In genomic region chr14:57089901-57090300, GRCh38 we compare ENCODE assay signal across 29 cellular contexts.
DNase-seq lines count a peak whose midpoint lies in the region; ATAC-seq lines count a peak whose summit lies in the region.
"Had no signal": no experiment of that assay in that cellular context is flagged by ENCODE, and none has a peak within 500 bp of the region (broad histone marks: within the 10 kb centered on the region; RNA-seq: fewer than 3 reads in every experiment).

No MANE protein-coding gene starts in this region.

- no peak overlapping the region for H3K27ac Mint-ChIP-seq in natural killer cell treated with Interleukin-12 subunit alpha and Interleukin-12 subunit beta and Interleukin-15 and Interleukin-18, amount 100 ng/mL, for 72 hours
- H3K27ac Mint-ChIP-seq: activated CD4-positive, alpha-beta T cell treated with anti-CD3 and anti-CD28 coated beads, Interleukin-2, amount 10 ng/mL, durations not matched to agents 7 days and 5 days; activated CD8-positive, alpha-beta memory T cell treated with anti-CD3 and anti-CD28 coated beads, Interleukin-2, amount 10 ng/mL, durations not matched to agents 7 days and 5 days; CD4-positive, alpha-beta T cell; endodermal cell; immature natural killer cell; naive B cell; stimulated activated effector memory CD8-positive, alpha-beta T cell treated with anti-CD3 and anti-CD28 coated beads, Interleukin-12 subunit alpha, Interleukin-12 subunit beta, amount 100 ng/mL, for 72 hours had no signal

- H3K27me3 ChIP-seq in aorta (ENCODE audit: control insufficient read depth in 1 of 2, insufficient read depth in 2 of 2, low read length in 1 of 2), result no peaks in the 10 kb centered on the region
- H3K27me3 ChIP-seq: gastroesophageal sphincter, upper lobe of right lung had no signal

- peaks cover 0 to 2% of the 10 kb centered on the region in 2 donors for H3K27me3 Mint-ChIP-seq in natural killer cell treated with Interleukin-12 subunit alpha and Interleukin-12 subunit beta and Interleukin-15 and Interleukin-18, amount 100 ng/mL, for 72 hours
- H3K27me3 Mint-ChIP-seq: activated CD8-positive, alpha-beta memory T cell treated with anti-CD3 and anti-CD28 coated beads, Interleukin-2, amount 10 ng/mL, durations not matched to agents 7 days and 5 days; CD4-positive, alpha-beta T cell had no signal

- H3K9me3 Mint-ChIP-seq in natural killer cell treated with Interleukin-12 subunit alpha and Interleukin-12 subunit beta and Interleukin-15 and Interleukin-18, amount 100 ng/mL, for 72 hours, result peaks cover under 1% of the 10 kb centered on the region
- H3K9me3 Mint-ChIP-seq: activated CD4-positive, alpha-beta T cell treated with anti-CD3 and anti-CD28 coated beads, Interleukin-2, amount 10 ng/mL, durations not matched to agents 7 days and 5 days; stimulated activated effector memory CD8-positive, alpha-beta T cell treated with anti-CD3 and anti-CD28 coated beads, Interleukin-12 subunit alpha, Interleukin-12 subunit beta, amount 100 ng/mL, for 72 hours had no signal

- no peaks in the 10 kb centered on the region for H3K36me3 Mint-ChIP-seq in natural killer cell treated with Interleukin-12 subunit alpha and Interleukin-12 subunit beta and Interleukin-15 and Interleukin-18, amount 100 ng/mL, for 72 hours
- H3K36me3 Mint-ChIP-seq: activated CD8-positive, alpha-beta memory T cell treated with anti-CD3 and anti-CD28 coated beads, Interleukin-2, amount 10 ng/mL, durations not matched to agents 7 days and 5 days; immature natural killer cell; naive B cell; stimulated activated effector memory CD8-positive, alpha-beta T cell treated with anti-CD3 and anti-CD28 coated beads, Interleukin-12 subunit alpha, Interleukin-12 subunit beta, amount 100 ng/mL, for 72 hours had no signal

- peak; percentile 30 for DNase-seq in NCI-H1092 treated with DMSO at 0.1 percent for 48 hours (lab: John Stamatoyannopoulos, UW)
- DNase-seq in NCI-H1092 (lab: John Stamatoyannopoulos, UW), result no peak
- peak; percentile 97 for DNase-seq in NCI-H1436 treated with DMSO at 0.1 percent for 48 hours (lab: John Stamatoyannopoulos, UW)
- peak; percentile 100 for DNase-seq in NCI-H69 (lab: John Stamatoyannopoulos, UW)
- DNase-seq in GDM1 (lab: John Stamatoyannopoulos, UW), result no peak
- DNase-seq in aorta, result no peak
- DNase-seq in natural killer cell treated with Interleukin-12 subunit alpha and Interleukin-12 subunit beta and Interleukin-15 and Interleukin-18, amount 100 ng/mL, for 72 hours (ENCODE audit: low spot score), result no peak
- DNase-seq: 8988T; activated CD4-positive, alpha-beta T cell treated with anti-CD3 and anti-CD28 coated beads, Interleukin-2, amount 10 ng/mL, durations not matched to agents 7 days and 5 days; activated CD8-positive, alpha-beta memory T cell treated with anti-CD3 and anti-CD28 coated beads, Interleukin-2, amount 10 ng/mL, durations not matched to agents 7 days and 5 days; activated naive CD4-positive, alpha-beta T cell treated with anti-CD3 and anti-CD28 coated beads, Interleukin-2, amount 50 U/mL, for 16 hours; amygdala; CD4-positive, alpha-beta T cell; cortex of kidney; DND-41; endodermal cell; hippocampal formation; immature natural killer cell; left lung; naive B cell; NCI-H1048; NCI-H524 treated with DMSO at 0.1 percent for 48 hours; occipital lobe; substantia nigra; upper lobe of right lung had no signal

- H3K4me1 ChIP-seq in aorta (ENCODE audit: control insufficient read depth in 1 of 2, insufficient read depth in 2 of 2, low read length in 2 of 2), result no peaks in the 10 kb centered on the region
- H3K4me1 ChIP-seq: gastroesophageal sphincter, left lung, upper lobe of right lung had no signal

- intact Hi-C loops in aorta (cut with DNase I), result no loop called here

- no peak overlapping the region for H3K4me3 Mint-ChIP-seq in natural killer cell treated with Interleukin-12 subunit alpha and Interleukin-12 subunit beta and Interleukin-15 and Interleukin-18, amount 100 ng/mL, for 72 hours
- H3K4me3 Mint-ChIP-seq: activated CD4-positive, alpha-beta T cell treated with anti-CD3 and anti-CD28 coated beads, Interleukin-2, amount 10 ng/mL, durations not matched to agents 7 days and 5 days; activated CD8-positive, alpha-beta memory T cell treated with anti-CD3 and anti-CD28 coated beads, Interleukin-2, amount 10 ng/mL, durations not matched to agents 7 days and 5 days; CD4-positive, alpha-beta T cell; endodermal cell; immature natural killer cell; naive B cell; stimulated activated effector memory CD8-positive, alpha-beta T cell treated with anti-CD3 and anti-CD28 coated beads, Interleukin-12 subunit alpha, Interleukin-12 subunit beta, amount 100 ng/mL, for 72 hours had no signal

- ATAC-seq in esophagus mucosa (peak; percentile 91), aorta (ENCODE audit: low FRiP score) (no peak)
- ATAC-seq in natural killer cell treated with Interleukin-12 subunit alpha and Interleukin-12 subunit beta and Interleukin-15 and Interleukin-18, amount 100 ng/mL, for 72 hours, result no peak
- ATAC-seq: activated CD8-positive, alpha-beta memory T cell treated with anti-CD3 and anti-CD28 coated beads, Interleukin-2, amount 10 ng/mL, durations not matched to agents 7 days and 5 days; gastroesophageal sphincter; left lung; stimulated activated effector memory CD8-positive, alpha-beta T cell treated with anti-CD3 and anti-CD28 coated beads, Interleukin-12 subunit alpha, Interleukin-12 subunit beta, amount 100 ng/mL, for 72 hours; upper lobe of right lung had no signal

- WGBS in aorta, 2 donors, result 43 to 44% methylated on average over 2 of the region's 2 CpGs

- H3K4me3 ChIP-seq in aorta (ENCODE audit: low read length in 2 of 2), result no peak overlapping the region
- H3K4me3 ChIP-seq: gastroesophageal sphincter, left lung, smooth muscle cell, upper lobe of right lung had no signal

- peaks cover 3% of the 10 kb centered on the region for H3K9me3 ChIP-seq in aorta (ENCODE audit: control insufficient read depth, low read length)
- H3K9me3 ChIP-seq: upper lobe of right lung had no signal

- H3K27ac ChIP-seq in aorta (ENCODE audit: low read depth in 1 of 2, low read length in 2 of 2), result no peak overlapping the region
- H3K27ac ChIP-seq: gastroesophageal sphincter, left lung, upper lobe of right lung had no signal

- peaks cover 0 to 2% of the 10 kb centered on the region in 2 donors for H3K4me1 Mint-ChIP-seq in natural killer cell treated with Interleukin-12 subunit alpha and Interleukin-12 subunit beta and Interleukin-15 and Interleukin-18, amount 100 ng/mL, for 72 hours (ENCODE audit: low read depth in 2 of 2)
- H3K4me1 Mint-ChIP-seq: activated CD4-positive, alpha-beta T cell treated with anti-CD3 and anti-CD28 coated beads, Interleukin-2, amount 10 ng/mL, durations not matched to agents 7 days and 5 days; activated CD8-positive, alpha-beta memory T cell treated with anti-CD3 and anti-CD28 coated beads, Interleukin-2, amount 10 ng/mL, durations not matched to agents 7 days and 5 days; endodermal cell; immature natural killer cell; naive B cell; stimulated activated effector memory CD8-positive, alpha-beta T cell treated with anti-CD3 and anti-CD28 coated beads, Interleukin-12 subunit alpha, Interleukin-12 subunit beta, amount 100 ng/mL, for 72 hours had no signal

- no peaks in the 10 kb centered on the region for H3K36me3 ChIP-seq in aorta (ENCODE audit: control insufficient read depth in 1 of 2, insufficient read depth in 2 of 2, low read length in 1 of 2)
- H3K36me3 ChIP-seq: gastroesophageal sphincter, left lung, upper lobe of right lung had no signal

Comparison
In these comparisons a context has a peak if more than half of its experiments do, and no peak if none do; other contexts are left out.
1. DNase-seq: peak in NCI-H1092 treated with DMSO at 0.1 percent for 48 hours (single experiment), NCI-H1436 treated with DMSO at 0.1 percent for 48 hours (single experiment) and NCI-H69 (single experiment); none in NCI-H1092 (single experiment), GDM1 (single experiment), aorta (0 of 2) and natural killer cell treated with Interleukin-12 subunit alpha and Interleukin-12 subunit beta and Interleukin-15 and Interleukin-18, amount 100 ng/mL, for 72 hours (single experiment).